8 cellular contexts compared by ENCODE assay signal in genomic region chr5:141514330-141515111, GRCh38. TPM values are rescaled to one million over a fixed set of nuclear protein-coding genes. Genes with fewer than 3 reads are reported as not detected.
DNase-seq lines count a peak whose midpoint lies in the region; ATAC-seq and TF ChIP-seq lines count a peak whose summit lies in the region.

No MANE protein-coding gene starts in this region.

- H3K4me3 ChIP-seq in HFF-Myc (replicated peaks; ENCODE audit: low read depth, low read length) (peak overlapping the region; percentile 42; the same call in 1 of the 2 replicates), gastroesophageal sphincter (peak overlapping the region in 1 of 2 donors; percentile 73), skeletal muscle satellite cell (ENCODE audit: low read length) (peak overlapping the region; percentile 8)

- WGBS in gastroesophageal sphincter (ENCODE audit: low coverage in 1 of 2), 2 donors, result 31% methylated on average over 3 of the region's 6 CpGs; no CpG with 5 or more reads in 1 of the 2 donors

- no peak for TF ChIP-seq EP300 in gastroesophageal sphincter (IDR thresholded peaks at IDR 0.05)

- peak overlapping the region; percentile 93 for H3K4me2 ChIP-seq in skeletal muscle satellite cell (ENCODE audit: low read length)

- peak; percentile 63 for DNase-seq in GM03348 (ENCODE audit: low spot score)
- peak; percentile 94 for DNase-seq in HFF-Myc (ENCODE audit: extremely low read depth, low read depth)
- no peak for DNase-seq in activated effector memory CD4-positive, alpha-beta T cell treated with anti-CD3 and anti-CD28 coated beads, Interleukin-2, amount 50 U/mL, for 16 hours
- DNase-seq in GM20000 (ENCODE audit: low spot score), result no peak
- no peak for DNase-seq in NCI-H128 (lab: John Stamatoyannopoulos, UW; ENCODE audit: unreplicated experiment)

- peak; percentile 55 for ATAC-seq in SK-N-SH treated with all-trans-retinoic acid at 6 μM for 48 hours
- peak; percentile 8 for ATAC-seq in gastroesophageal sphincter

- no peak for TF ChIP-seq POLR2A in gastroesophageal sphincter (IDR thresholded peaks at IDR 0.05)

- H3K4me1 ChIP-seq in gastroesophageal sphincter, result peaks cover 3 to 79% (median 24%) of the 10 kb centered on the region in 3 donors
- H3K4me1 ChIP-seq in skeletal muscle satellite cell (ENCODE audit: control insufficient read depth, insufficient read depth, low read length), result peaks cover 82% of the 10 kb centered on the region

- no peaks in the 10 kb centered on the region for H3K9me3 ChIP-seq in gastroesophageal sphincter
- no peaks in the 10 kb centered on the region for H3K9me3 ChIP-seq in skeletal muscle satellite cell (replicated peaks; ENCODE audit: low read length)

- TF ChIP-seq CTCF in HFF-Myc (IDR thresholded peaks at IDR 0.05; ENCODE audit: low read depth, low read length, missing control alignments), result no peak
- TF ChIP-seq CTCF in gastroesophageal sphincter (IDR thresholded peaks at IDR 0.05), result no peak
- no peak for TF ChIP-seq CTCF in GM20000 (IDR thresholded peaks at IDR 0.05; ENCODE audit: extremely low read depth, missing control alignments)

- H3K27ac ChIP-seq in gastroesophageal sphincter, result peak overlapping the region; percentile 89 to 97 (median 95)

- H3K9ac ChIP-seq in skeletal muscle satellite cell (ENCODE audit: low read depth, low read length), result peak overlapping the region; percentile 85

- H3K27me3 ChIP-seq in gastroesophageal sphincter (no peaks in the 10 kb centered on the region), skeletal muscle satellite cell (ENCODE audit: control insufficient read depth, insufficient read depth, low read length) (no peaks in the 10 kb centered on the region)

- H3K36me3 ChIP-seq in gastroesophageal sphincter (peaks cover 0 to 47% of the 10 kb centered on the region in 2 donors), skeletal muscle satellite cell (ENCODE audit: insufficient read depth, low read length) (peaks cover 20% of the 10 kb centered on the region)

TF ChIP-seq in SK-N-SH treated with all-trans-retinoic acid at 6 μM for 48 hours, 23 proteins besides CTCF, POLR2A, EP300 and RAD21:
- TF ChIP-seq ZNF565 (CRISPR knock-in tag; conservative IDR thresholded peaks at IDR 0.05; ENCODE audit: low read depth) (no peak), ZNF8 (CRISPR knock-in tag; IDR thresholded peaks at IDR 0.05) (no peak), ZC3H10 (CRISPR knock-in tag; IDR thresholded peaks at IDR 0.05) (no peak), TCF4 (CRISPR knock-in tag; IDR thresholded peaks at IDR 0.05; ENCODE audit: borderline replicate concordance) (no peak), TOX (CRISPR knock-in tag; IDR thresholded peaks at IDR 0.05; ENCODE audit: borderline replicate concordance) (no peak), ZFP3 (CRISPR knock-in tag; IDR thresholded peaks at IDR 0.05) (0 out of 2 replicates have a peak, but pooled peaks have one; percentile 8), CSRNP3 (CRISPR knock-in tag; IDR thresholded peaks at IDR 0.05) (no peak), GLIS3 (CRISPR knock-in tag; IDR thresholded peaks at IDR 0.05) (no peak)

RNA-seq across cellular contexts. Expression of gene PCDHGC5, which starts 25.6 kb away (rescaled TPM):
- total RNA-seq in gastroesophageal sphincter, result 1 to 10 TPM in 3 of 4 donors, under 1 TPM in 1; 0.07 to 5.1 (median 1.8) TPM
- total RNA-seq in skeletal muscle satellite cell (2012; rRNA removed), result 2.0 and 3.3 TPM in 2 replicates

RNA-seq across cellular contexts. Expression of gene PCDHGC4, which starts 29.7 kb away (rescaled TPM):
- total RNA-seq in gastroesophageal sphincter, result 10 to 100 TPM in 1 of 4 donors, 1 to 10 TPM in 2, under 1 TPM in 1; 0.10 to 12.9 (median 2.4) TPM
- total RNA-seq in skeletal muscle satellite cell (2012; rRNA removed), result 1.1 and 1.3 TPM in 2 replicates

RNA-seq across cellular contexts. Expression of gene PCDHGC3, which starts 38.8 kb away (rescaled TPM):
- total RNA-seq in gastroesophageal sphincter, result 10 to 100 TPM; 52.6 to 95.6 (median 63.2) TPM
- 30.9 and 44.6 TPM in 2 replicates for total RNA-seq in skeletal muscle satellite cell (2012; rRNA removed)

Comparison
In these comparisons a context has a peak if more than half of its experiments do, and no peak if none do; other contexts are left out.
1. DNase-seq: peak in GM03348 (single experiment) and HFF-Myc (single experiment); none in activated effector memory CD4-positive, alpha-beta T cell treated with anti-CD3 and anti-CD28 coated beads, Interleukin-2, amount 50 U/mL, for 16 hours (single experiment), GM20000 (single experiment) and NCI-H128 (single experiment).